In genomic region chr4:48421101-48421500, GRCh38 we compare ENCODE assay signal across 29 cellular contexts.
"Had no signal": no experiment of that assay in that cellular context is flagged by ENCODE, and none has a peak within 500 bp of the region (broad histone marks: within the 10 kb centered on the region; RNA-seq: fewer than 3 reads in every experiment).

No MANE protein-coding gene starts in this region.

- H3K27me3 Mint-ChIP-seq: naive B cell; progenitor cell of endocrine pancreas; stimulated activated naive B cell treated with anti-CD40 and anti-IgM and Interleukin-4, amounts not matched to agents 10 μg/mL and 1 μg/mL and 100 μg/mL, for 72 hours; type B pancreatic cell had no signal

- H3K27me3 ChIP-seq: left lung, neural progenitor cell, ovary, stomach, testis, thyroid gland, uterus had no signal

- H3K4me3 Mint-ChIP-seq: mesothelial cell of epicardium; naive B cell; natural killer cell; nephron progenitor cell; neural progenitor cell; stimulated activated naive B cell treated with anti-CD40 and anti-IgM and Interleukin-4, amounts not matched to agents 10 μg/mL and 1 μg/mL and 100 μg/mL, for 72 hours; type B pancreatic cell had no signal

- H3K27ac ChIP-seq: left lung, lower lobe of right lung, neural progenitor cell, ovary, skin epidermis, stomach, testis, thyroid gland, uterus had no signal

- H3K4me3 ChIP-seq: left lung, lower lobe of right lung, neural progenitor cell, ovary, skin epidermis, stomach, testis, thyroid gland, uterus had no signal

- H3K27ac Mint-ChIP-seq: mesothelial cell of epicardium; nephron progenitor cell; neural progenitor cell; progenitor cell of endocrine pancreas; stimulated activated naive B cell treated with anti-CD40 and anti-IgM and Interleukin-4, amounts not matched to agents 10 μg/mL and 1 μg/mL and 100 μg/mL, for 72 hours; type B pancreatic cell had no signal

- H3K9me3 ChIP-seq: left lung, lower lobe of right lung, ovary, stomach, testis, thyroid gland, uterus had no signal

- ATAC-seq: left colon; left lung; lower lobe of right lung; natural killer cell; right cardiac atrium; sciatic nerve; stimulated activated naive B cell treated with anti-CD40 and anti-IgM and Interleukin-4, amounts not matched to agents 10 μg/mL and 1 μg/mL and 100 μg/mL, for 72 hours; stimulated activated naive CD8-positive, alpha-beta T cell treated with anti-CD3 and anti-CD28 coated beads, Interleukin-15, Interleukin-2, amounts not matched to agents 100 U/mL and 50 U/mL, for 24 hours had no signal

- DNase-seq: hippocampal formation; left colon; left lung; lower lobe of right lung; mammary epithelial cell; mesendoderm; naive B cell; natural killer cell; nephron progenitor cell; ovary; retina; right cardiac atrium; stimulated activated CD4-positive, alpha-beta T cell treated with anti-CD3 and anti-CD28 coated beads, Interleukin-12 subunit alpha, Interleukin-12 subunit beta, amount 100 ng/mL, for 4 hours; stimulated activated CD4-positive, alpha-beta T cell treated with anti-CD3 and anti-CD28 coated beads, Interleukin-15, amount 100 ng/mL, for 24 hours; stimulated activated CD4-positive, alpha-beta T cell treated with anti-CD3 and anti-CD28 coated beads, Interleukin-2, amount 100 ng/mL, for 24 hours; stimulated activated CD4-positive, alpha-beta T cell treated with anti-CD3 and anti-CD28 coated beads, Interleukin-4, amount 100 ng/mL, for 1 hour; stimulated activated naive B cell treated with anti-CD40 and anti-IgM and Interleukin-4, amounts not matched to agents 10 μg/mL and 1 μg/mL and 100 μg/mL, for 72 hours; stimulated activated naive CD8-positive, alpha-beta T cell treated with anti-CD3 and anti-CD28 coated beads, Interleukin-15, Interleukin-2, amounts not matched to agents 100 U/mL and 50 U/mL, for 24 hours; stomach; testis; thyroid gland; uterus had no signal

- H3K36me3 ChIP-seq: neural progenitor cell, ovary, uterus had no signal

- H3K4me1 Mint-ChIP-seq: nephron progenitor cell, neural progenitor cell had no signal

- H3K4me2 ChIP-seq: neural progenitor cell had no signal

- H2AFZ ChIP-seq: neural progenitor cell had no signal

- H3K9me3 Mint-ChIP-seq: natural killer cell had no signal

- H3K9ac ChIP-seq: neural progenitor cell had no signal

- H3K4me1 ChIP-seq: left lung, lower lobe of right lung, stomach, testis, uterus had no signal

- FAIRE-seq: keratinocyte had no signal
